In the genomic region with DNA sequence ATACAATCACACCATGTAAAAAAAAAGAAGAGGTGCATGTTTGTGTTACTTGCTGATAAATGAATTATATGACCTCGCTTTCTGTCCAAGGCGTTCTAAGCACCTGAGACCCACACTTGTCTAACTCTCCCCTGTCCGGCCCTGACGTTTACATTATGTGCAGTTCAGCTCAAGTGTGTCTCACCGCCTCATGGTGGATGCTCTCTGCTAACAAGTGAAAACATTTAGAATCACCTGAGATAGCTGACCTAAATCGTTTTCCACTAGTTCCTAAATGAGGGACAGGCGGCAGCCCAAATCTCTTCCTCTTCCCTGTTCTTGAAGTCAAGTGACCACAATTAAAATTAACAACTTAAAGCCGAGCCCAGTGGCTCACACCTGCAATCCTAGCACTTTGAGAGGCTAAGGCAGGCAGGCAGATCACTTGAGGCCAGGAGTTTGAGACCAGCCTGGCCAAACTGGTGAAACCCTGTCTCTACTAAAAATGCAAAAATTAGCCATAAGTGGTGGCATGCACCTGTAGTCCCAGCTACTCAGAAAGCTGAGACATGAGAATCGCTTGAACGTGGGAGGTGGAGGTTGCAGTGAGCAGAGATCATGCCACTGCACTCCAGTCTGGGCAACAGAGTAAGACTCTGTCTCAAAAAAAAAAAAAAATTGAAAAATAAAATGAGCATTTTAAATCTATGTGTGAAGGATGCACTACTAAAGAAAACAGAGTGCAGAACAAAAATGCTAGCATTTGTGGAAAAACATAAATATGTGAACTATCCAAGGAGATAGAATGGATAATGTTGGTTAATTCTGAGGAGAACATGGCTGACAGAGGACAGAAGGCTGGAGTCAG, we compare ENCODE assay signal across 1 cellular context.
TF ChIP-seq lines count a peak whose summit lies in the region.

No MANE protein-coding gene starts in this region.

TF ChIP-seq in GM12878, 131 proteins besides CTCF, POLR2A, EP300 and RAD21 (continued from another document):
- TF ChIP-seq, protein P1, sequence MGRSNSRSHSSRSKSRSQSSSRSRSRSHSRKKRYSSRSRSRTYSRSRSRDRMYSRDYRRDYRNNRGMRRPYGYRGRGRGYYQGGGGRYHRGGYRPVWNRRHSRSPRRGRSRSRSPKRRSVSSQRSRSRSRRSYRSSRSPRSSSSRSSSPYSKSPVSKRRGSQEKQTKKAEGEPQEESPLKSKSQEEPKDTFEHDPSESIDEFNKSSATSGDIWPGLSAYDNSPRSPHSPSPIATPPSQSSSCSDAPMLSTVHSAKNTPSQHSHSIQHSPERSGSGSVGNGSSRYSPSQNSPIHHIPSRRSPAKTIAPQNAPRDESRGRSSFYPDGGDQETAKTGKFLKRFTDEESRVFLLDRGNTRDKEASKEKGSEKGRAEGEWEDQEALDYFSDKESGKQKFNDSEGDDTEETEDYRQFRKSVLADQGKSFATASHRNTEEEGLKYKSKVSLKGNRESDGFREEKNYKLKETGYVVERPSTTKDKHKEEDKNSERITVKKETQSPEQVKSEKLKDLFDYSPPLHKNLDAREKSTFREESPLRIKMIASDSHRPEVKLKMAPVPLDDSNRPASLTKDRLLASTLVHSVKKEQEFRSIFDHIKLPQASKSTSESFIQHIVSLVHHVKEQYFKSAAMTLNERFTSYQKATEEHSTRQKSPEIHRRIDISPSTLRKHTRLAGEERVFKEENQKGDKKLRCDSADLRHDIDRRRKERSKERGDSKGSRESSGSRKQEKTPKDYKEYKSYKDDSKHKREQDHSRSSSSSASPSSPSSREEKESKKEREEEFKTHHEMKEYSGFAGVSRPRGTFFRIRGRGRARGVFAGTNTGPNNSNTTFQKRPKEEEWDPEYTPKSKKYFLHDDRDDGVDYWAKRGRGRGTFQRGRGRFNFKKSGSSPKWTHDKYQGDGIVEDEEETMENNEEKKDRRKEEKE (IDR thresholded peaks at IDR 0.05): no peak
- TF ChIP-seq IRF5 (IDR thresholded peaks at IDR 0.05; ENCODE audit: borderline replicate concordance) (no peak), TCF3 (IDR thresholded peaks at IDR 0.05; ENCODE audit: borderline replicate concordance, insufficient read depth, low read depth, low read length) (no peak), CBFB (IDR thresholded peaks at IDR 0.05; ENCODE audit: low read depth) (no peak; the same call in 1 of the 2 replicates), SKIL (IDR thresholded peaks at IDR 0.05; ENCODE audit: low read depth, poor library complexity, severe bottlenecking) (no peak), NKRF (conservative IDR thresholded peaks at IDR 0.05) (no peak), ZSCAN29 (IDR thresholded peaks at IDR 0.05) (no peak), MAX (IDR thresholded peaks at IDR 0.05; ENCODE audit: low read depth, low read length) (0 out of 2 replicates have a peak, but pooled peaks have one; percentile 17), IRF4 (IDR thresholded peaks at IDR 0.05; ENCODE audit: low read depth, low read length) (no peak), SREBF1 (IDR thresholded peaks at IDR 0.05; ENCODE audit: low read length) (no peak), CHD2 (IDR thresholded peaks at IDR 0.05; ENCODE audit: borderline replicate concordance, low read depth, low read length) (no peak), RFX5 (IDR thresholded peaks at IDR 0.05; ENCODE audit: low read depth, low read length) (no peak), SMARCA5 (IDR thresholded peaks at IDR 0.05) (0 out of 2 replicates have a peak, but pooled peaks have one; percentile 29), ATF7 (IDR thresholded peaks at IDR 0.05; ENCODE audit: low read depth) (no peak), RB1 (IDR thresholded peaks at IDR 0.05; ENCODE audit: borderline replicate concordance) (no peak), PBX3 (IDR thresholded peaks at IDR 0.05; ENCODE audit: insufficient replicate concordance, low read depth, low read length) (no peak), MTA2 (IDR thresholded peaks at IDR 0.05; ENCODE audit: low read depth) (0 out of 2 replicates have a peak, but pooled peaks have one; percentile 28), SRF (IDR thresholded peaks at IDR 0.05; ENCODE audit: low read depth in 2 of 2, low read length in 2 of 2) (no peak), STAT3 (IDR thresholded peaks at IDR 0.05; ENCODE audit: low read depth, low read length) (no peak), DPF2 (IDR thresholded peaks at IDR 0.05) (no peak), HDGF (IDR thresholded peaks at IDR 0.05) (no peak), PAX5 (IDR thresholded peaks at IDR 0.05; ENCODE audit: borderline replicate concordance, low read depth, low read length) (no peak), FOS (IDR thresholded peaks at IDR 0.05; ENCODE audit: borderline replicate concordance, extremely low read depth, insufficient read length) (no peak), BHLHE40 (IDR thresholded peaks at IDR 0.05; ENCODE audit: borderline replicate concordance in 1 of 2, low read depth in 2 of 2, low read length in 1 of 2) (no peak), BRCA1 (IDR thresholded peaks at IDR 0.05; ENCODE audit: low read depth, low read length) (no peak), ZBED1 (IDR thresholded peaks at IDR 0.05; ENCODE audit: borderline replicate concordance) (no peak), RAD51 (IDR thresholded peaks at IDR 0.05) (0 out of 2 replicates have a peak, but pooled peaks have one; percentile 6), SMAD5 (IDR thresholded peaks at IDR 0.05; ENCODE audit: low read depth) (no peak), ZNF384 (IDR thresholded peaks at IDR 0.05; ENCODE audit: borderline replicate concordance, low read depth, low read length) (peak; percentile 50; the same call in 1 of the 2 replicates), EED (IDR thresholded peaks at IDR 0.05; ENCODE audit: low read depth) (0 out of 2 replicates have a peak, but pooled peaks have one; percentile 29)
- TF ChIP-seq, protein P2, sequence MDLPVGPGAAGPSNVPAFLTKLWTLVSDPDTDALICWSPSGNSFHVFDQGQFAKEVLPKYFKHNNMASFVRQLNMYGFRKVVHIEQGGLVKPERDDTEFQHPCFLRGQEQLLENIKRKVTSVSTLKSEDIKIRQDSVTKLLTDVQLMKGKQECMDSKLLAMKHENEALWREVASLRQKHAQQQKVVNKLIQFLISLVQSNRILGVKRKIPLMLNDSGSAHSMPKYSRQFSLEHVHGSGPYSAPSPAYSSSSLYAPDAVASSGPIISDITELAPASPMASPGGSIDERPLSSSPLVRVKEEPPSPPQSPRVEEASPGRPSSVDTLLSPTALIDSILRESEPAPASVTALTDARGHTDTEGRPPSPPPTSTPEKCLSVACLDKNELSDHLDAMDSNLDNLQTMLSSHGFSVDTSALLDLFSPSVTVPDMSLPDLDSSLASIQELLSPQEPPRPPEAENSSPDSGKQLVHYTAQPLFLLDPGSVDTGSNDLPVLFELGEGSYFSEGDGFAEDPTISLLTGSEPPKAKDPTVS (IDR thresholded peaks at IDR 0.05; ENCODE audit: low read depth, low read length): no peak
- TF ChIP-seq, protein P3, sequence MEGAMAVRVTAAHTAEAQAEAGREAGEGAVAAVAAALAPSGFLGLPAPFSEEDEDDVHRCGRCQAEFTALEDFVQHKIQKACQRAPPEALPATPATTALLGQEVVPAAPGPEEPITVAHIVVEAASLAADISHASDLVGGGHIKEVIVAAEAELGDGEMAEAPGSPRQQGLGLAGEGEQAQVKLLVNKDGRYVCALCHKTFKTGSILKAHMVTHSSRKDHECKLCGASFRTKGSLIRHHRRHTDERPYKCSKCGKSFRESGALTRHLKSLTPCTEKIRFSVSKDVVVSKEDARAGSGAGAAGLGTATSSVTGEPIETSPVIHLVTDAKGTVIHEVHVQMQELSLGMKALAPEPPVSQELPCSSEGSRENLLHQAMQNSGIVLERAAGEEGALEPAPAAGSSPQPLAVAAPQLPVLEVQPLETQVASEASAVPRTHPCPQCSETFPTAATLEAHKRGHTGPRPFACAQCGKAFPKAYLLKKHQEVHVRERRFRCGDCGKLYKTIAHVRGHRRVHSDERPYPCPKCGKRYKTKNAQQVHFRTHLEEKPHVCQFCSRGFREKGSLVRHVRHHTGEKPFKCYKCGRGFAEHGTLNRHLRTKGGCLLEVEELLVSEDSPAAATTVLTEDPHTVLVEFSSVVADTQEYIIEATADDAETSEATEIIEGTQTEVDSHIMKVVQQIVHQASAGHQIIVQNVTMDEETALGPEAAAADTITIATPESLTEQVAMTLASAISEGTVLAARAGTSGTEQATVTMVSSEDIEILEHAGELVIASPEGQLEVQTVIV (IDR thresholded peaks at IDR 0.05; ENCODE audit: borderline replicate concordance, partially characterized antibody): no peak
- TF ChIP-seq, protein P4, sequence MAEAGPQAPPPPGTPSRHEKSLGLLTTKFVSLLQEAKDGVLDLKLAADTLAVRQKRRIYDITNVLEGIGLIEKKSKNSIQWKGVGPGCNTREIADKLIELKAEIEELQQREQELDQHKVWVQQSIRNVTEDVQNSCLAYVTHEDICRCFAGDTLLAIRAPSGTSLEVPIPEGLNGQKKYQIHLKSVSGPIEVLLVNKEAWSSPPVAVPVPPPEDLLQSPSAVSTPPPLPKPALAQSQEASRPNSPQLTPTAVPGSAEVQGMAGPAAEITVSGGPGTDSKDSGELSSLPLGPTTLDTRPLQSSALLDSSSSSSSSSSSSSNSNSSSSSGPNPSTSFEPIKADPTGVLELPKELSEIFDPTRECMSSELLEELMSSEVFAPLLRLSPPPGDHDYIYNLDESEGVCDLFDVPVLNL (IDR thresholded peaks at IDR 0.05; ENCODE audit: low read depth, low read length): no peak
